20 cellular contexts compared by ENCODE assay signal in genomic region chr7:88322151-88322550, GRCh38. TPM values are rescaled to one million over a fixed set of nuclear protein-coding genes. Genes with fewer than 3 reads are reported as not detected.
A peak's percentile ranks its signal among the peaks of the same experiment; 100 is the strongest.
DNase-seq lines count a peak whose midpoint lies in the region; ATAC-seq and TF ChIP-seq lines count a peak whose summit lies in the region.
"Had no signal": no experiment of that assay in that cellular context is flagged by ENCODE, and none has a peak within 500 bp of the region (broad histone marks: within the 10 kb centered on the region; RNA-seq: fewer than 3 reads in every experiment).

No MANE protein-coding gene starts in this region.

- H3K9me3 ChIP-seq in MG63, result no peaks in the 10 kb centered on the region
- H3K9me3 ChIP-seq: Caco-2 had no signal

- TF ChIP-seq CTCF in glutamatergic neuron (IDR thresholded peaks at IDR 0.05; ENCODE audit: partially characterized antibody, unreplicated experiment), result no peak

- H3K4me3 ChIP-seq in MG63, result peak overlapping the region; percentile 13; the same call in 1 of the 2 replicates
- H3K4me3 ChIP-seq: K562 had no signal

- no peak overlapping the region for H3K4me3 Mint-ChIP-seq in activated T-helper 2 cell treated with anti-CD3 and anti-CD28 coated beads, Interferon-gamma antibody, Interleukin-2, Interleukin-4, amounts not matched to agents 10 μg/mL and 5 μg/mL and 100 μg/mL, durations not matched to agents 14 hours and 24 hours and 36 hours (ENCODE audit: low read depth)
- no peak overlapping the region for H3K4me3 Mint-ChIP-seq in T-cell
- H3K4me3 Mint-ChIP-seq in glutamatergic neuron (ENCODE audit: unreplicated experiment), result no peak overlapping the region
- H3K4me3 Mint-ChIP-seq: endodermal cell; naive thymus-derived CD8-positive, alpha-beta T cell; T-helper 17 cell had no signal

- POLR2A ChIA-PET in T-cell (lab: Charles Lee) (no interaction called here), HEK293T (lab: Yijun Ruan, JAX) (no interaction called here)

- DNase-seq in MG63 (no peak), medulla oblongata (ENCODE audit: extremely low spot score) (peak; percentile 52), T-cell (no peak), glutamatergic neuron (no peak), HEK293T (ENCODE audit: extremely low spot score) (no peak)
- no peak for DNase-seq in activated T-helper 2 cell treated with anti-CD3 and anti-CD28 coated beads, Interferon-gamma antibody, Interleukin-2, Interleukin-4, amounts not matched to agents 10 μg/mL and 5 μg/mL and 100 μg/mL, durations not matched to agents 14 hours and 24 hours and 36 hours (ENCODE audit: low spot score)
- no peak for DNase-seq in activated CD8-positive, alpha-beta memory T cell treated with anti-CD3 and anti-CD28 coated beads, Interleukin-2, amount 50 U/mL, for 48 hours
- DNase-seq: activated gamma-delta T cell; amygdala; Caco-2; cerebellar nuclear complex; EL; endodermal cell; naive thymus-derived CD8-positive, alpha-beta T cell; NCI-H1105 treated with DMSO at 0.1 percent for 48 hours; NCI-H2171 treated with DMSO at 0.1 percent for 48 hours; NCI-H82; T-helper 17 cell had no signal

- no peaks in the 10 kb centered on the region for H3K9me3 Mint-ChIP-seq in activated T-helper 2 cell treated with anti-CD3 and anti-CD28 coated beads, Interferon-gamma antibody, Interleukin-2, Interleukin-4, amounts not matched to agents 10 μg/mL and 5 μg/mL and 100 μg/mL, durations not matched to agents 14 hours and 24 hours and 36 hours
- H3K9me3 Mint-ChIP-seq in T-cell (peaks cover 0 to 5% (median 0%) of the 10 kb centered on the region in 3 donors), glutamatergic neuron (ENCODE audit: unreplicated experiment) (no peaks in the 10 kb centered on the region)
- H3K9me3 Mint-ChIP-seq: naive thymus-derived CD8-positive, alpha-beta T cell had no signal

- H3K27me3 ChIP-seq in MG63, result no peaks in the 10 kb centered on the region

- no peaks in the 10 kb centered on the region for H3K36me3 ChIP-seq in MG63

- intact Hi-C loops in activated T-helper 2 cell treated with anti-CD3 and anti-CD28 coated beads, Interferon-gamma antibody, Interleukin-2, Interleukin-4, amounts not matched to agents 10 μg/mL and 5 μg/mL and 100 μg/mL, durations not matched to agents 14 hours and 24 hours and 36 hours (cut with micrococcal nuclease), result no loop called here

- H3K4me1 Mint-ChIP-seq in activated T-helper 2 cell treated with anti-CD3 and anti-CD28 coated beads, Interferon-gamma antibody, Interleukin-2, Interleukin-4, amounts not matched to agents 10 μg/mL and 5 μg/mL and 100 μg/mL, durations not matched to agents 14 hours and 24 hours and 36 hours (ENCODE audit: low read depth), result peaks cover 12% of the 10 kb centered on the region
- H3K4me1 Mint-ChIP-seq in T-cell, result peaks cover 0 to 4% (median 0%) of the 10 kb centered on the region in 3 donors
- no peaks in the 10 kb centered on the region for H3K4me1 Mint-ChIP-seq in glutamatergic neuron (ENCODE audit: low read depth, unreplicated experiment)
- H3K4me1 Mint-ChIP-seq: naive thymus-derived CD8-positive, alpha-beta T cell had no signal

- CTCF ChIA-PET in T-cell (lab: Charles Lee) (interaction anchor here in 1 of 2 donors (0.9 kb wide), 1 partner anchor 24 kb away, joined by 4 read pairs; no protein-coding TSS in a partner anchor), HEK293T (lab: Yijun Ruan, JAX) (no interaction called here)

- ATAC-seq in GM18511 (IDR thresholded peaks at IDR 0.05; ENCODE audit: unreplicated experiment) (peak; percentile 43), T-cell (replicated peaks in 1 of 4) (no peak)
- ATAC-seq: K562; naive thymus-derived CD8-positive, alpha-beta T cell; T-helper 17 cell had no signal

- H3K27ac Mint-ChIP-seq in activated T-helper 2 cell treated with anti-CD3 and anti-CD28 coated beads, Interferon-gamma antibody, Interleukin-2, Interleukin-4, amounts not matched to agents 10 μg/mL and 5 μg/mL and 100 μg/mL, durations not matched to agents 14 hours and 24 hours and 36 hours, result peak overlapping the region; percentile 19
- no peak overlapping the region for H3K27ac Mint-ChIP-seq in T-cell
- no peak overlapping the region for H3K27ac Mint-ChIP-seq in glutamatergic neuron (ENCODE audit: unreplicated experiment)
- H3K27ac Mint-ChIP-seq: naive thymus-derived CD8-positive, alpha-beta T cell; T-helper 17 cell had no signal

- H3K27me3 Mint-ChIP-seq in activated T-helper 2 cell treated with anti-CD3 and anti-CD28 coated beads, Interferon-gamma antibody, Interleukin-2, Interleukin-4, amounts not matched to agents 10 μg/mL and 5 μg/mL and 100 μg/mL, durations not matched to agents 14 hours and 24 hours and 36 hours (ENCODE audit: low read depth), result no peaks in the 10 kb centered on the region
- peaks cover 0 to 4% of the 10 kb centered on the region in 2 donors for H3K27me3 Mint-ChIP-seq in T-cell
- H3K27me3 Mint-ChIP-seq in glutamatergic neuron (ENCODE audit: unreplicated experiment), result no peaks in the 10 kb centered on the region

- no peaks in the 10 kb centered on the region for H3K36me3 Mint-ChIP-seq in activated T-helper 2 cell treated with anti-CD3 and anti-CD28 coated beads, Interferon-gamma antibody, Interleukin-2, Interleukin-4, amounts not matched to agents 10 μg/mL and 5 μg/mL and 100 μg/mL, durations not matched to agents 14 hours and 24 hours and 36 hours (ENCODE audit: low read depth)
- H3K36me3 Mint-ChIP-seq in T-cell, result no peaks in the 10 kb centered on the region
- no peaks in the 10 kb centered on the region for H3K36me3 Mint-ChIP-seq in glutamatergic neuron (ENCODE audit: unreplicated experiment)
- H3K36me3 Mint-ChIP-seq: naive thymus-derived CD8-positive, alpha-beta T cell had no signal

TF ChIP-seq in HEK293T, 16 proteins besides CTCF, POLR2A, EP300 and RAD21:
- no peak for TF ChIP-seq SUZ12 (IDR thresholded peaks at IDR 0.05)
- TF ChIP-seq FOXM1 (IDR thresholded peaks at IDR 0.05; ENCODE audit: borderline replicate concordance), result no peak
- TF ChIP-seq ZNF384 (IDR thresholded peaks at IDR 0.05), result no peak
- TF ChIP-seq NFRKB (IDR thresholded peaks at IDR 0.05), result no peak
- no peak for TF ChIP-seq SP1 (IDR thresholded peaks at IDR 0.05)
- no peak for TF ChIP-seq CTBP1 (IDR thresholded peaks at IDR 0.05; ENCODE audit: borderline replicate concordance)
- TF ChIP-seq L3MBTL2 (conservative IDR thresholded peaks at IDR 0.05), result no peak
- no peak for TF ChIP-seq HDGF (IDR thresholded peaks at IDR 0.05; ENCODE audit: borderline replicate concordance)
- no peak for TF ChIP-seq FOXA1 (IDR thresholded peaks at IDR 0.05)
- TF ChIP-seq TARDBP (IDR thresholded peaks at IDR 0.05), result no peak
- TF ChIP-seq PKNOX1 (IDR thresholded peaks at IDR 0.05), result no peak
- TF ChIP-seq FOXK2 (IDR thresholded peaks at IDR 0.05), result no peak
- no peak for TF ChIP-seq ELF4 (IDR thresholded peaks at IDR 0.05)
- TF ChIP-seq BHLHE40 (IDR thresholded peaks at IDR 0.05; ENCODE audit: borderline replicate concordance), result no peak
TF ChIP-seq in HEK293T: peak in this region for 0.

RNA-seq across cellular contexts. Expression of gene STEAP4, which starts 15.5 kb away (rescaled TPM):
- not detected in 2 replicates for total RNA-seq in MG63 (2014; rRNA removed; shearing (Covaris generic); ENCODE audit: low replicate concordance)
- total RNA-seq in activated T-helper 2 cell treated with anti-CD3 and anti-CD28 coated beads, Interferon-gamma antibody, Interleukin-2, Interleukin-4, amounts not matched to agents 10 μg/mL and 5 μg/mL and 100 μg/mL, durations not matched to agents 14 hours and 24 hours and 36 hours, result 0.39 and 0.48 TPM in 2 replicates
- under 1 TPM in 3 of 5 donors, not detected in 2; 0.10 to 0.20 (median 0.19) TPM for total RNA-seq in T-cell
- total RNA-seq in glutamatergic neuron (ENCODE audit: unreplicated experiment), result not detected
- total RNA-seq: Caco-2; endodermal cell; naive thymus-derived CD8-positive, alpha-beta T cell had no signal
